In the genomic region with DNA sequence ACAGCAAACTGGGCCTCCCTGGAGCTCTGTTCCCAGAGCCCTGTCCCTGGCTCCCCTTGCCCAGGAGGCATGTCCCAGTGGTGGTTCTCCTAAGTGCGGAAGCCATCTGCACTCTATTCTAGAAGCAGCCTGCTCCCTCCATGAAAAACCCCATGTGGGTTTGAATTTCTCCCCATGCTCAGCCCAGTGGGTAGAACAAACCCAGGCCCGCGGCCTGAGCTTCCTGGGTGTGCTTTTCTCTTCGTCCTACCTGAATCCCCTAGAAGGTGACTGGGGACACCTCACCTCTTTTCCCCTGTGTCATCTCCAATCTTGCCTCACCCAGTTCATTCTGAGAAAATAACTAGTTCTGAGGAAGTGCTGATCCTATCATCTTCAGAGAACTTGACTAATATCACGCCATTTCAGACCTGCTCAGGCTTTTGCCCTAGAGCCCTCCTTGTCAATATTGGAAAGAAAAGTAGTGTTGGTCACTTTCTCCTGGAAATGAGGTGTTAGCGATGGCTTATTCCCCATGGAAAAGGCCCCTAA, we compare ENCODE assay signal across 1 cellular context.
TF ChIP-seq lines count a peak whose summit lies in the region.

No MANE protein-coding gene starts in this region.

TF ChIP-seq in liver, 16 proteins besides CTCF, POLR2A, EP300 and RAD21 (continued from another document):
- TF ChIP-seq, protein P1, sequence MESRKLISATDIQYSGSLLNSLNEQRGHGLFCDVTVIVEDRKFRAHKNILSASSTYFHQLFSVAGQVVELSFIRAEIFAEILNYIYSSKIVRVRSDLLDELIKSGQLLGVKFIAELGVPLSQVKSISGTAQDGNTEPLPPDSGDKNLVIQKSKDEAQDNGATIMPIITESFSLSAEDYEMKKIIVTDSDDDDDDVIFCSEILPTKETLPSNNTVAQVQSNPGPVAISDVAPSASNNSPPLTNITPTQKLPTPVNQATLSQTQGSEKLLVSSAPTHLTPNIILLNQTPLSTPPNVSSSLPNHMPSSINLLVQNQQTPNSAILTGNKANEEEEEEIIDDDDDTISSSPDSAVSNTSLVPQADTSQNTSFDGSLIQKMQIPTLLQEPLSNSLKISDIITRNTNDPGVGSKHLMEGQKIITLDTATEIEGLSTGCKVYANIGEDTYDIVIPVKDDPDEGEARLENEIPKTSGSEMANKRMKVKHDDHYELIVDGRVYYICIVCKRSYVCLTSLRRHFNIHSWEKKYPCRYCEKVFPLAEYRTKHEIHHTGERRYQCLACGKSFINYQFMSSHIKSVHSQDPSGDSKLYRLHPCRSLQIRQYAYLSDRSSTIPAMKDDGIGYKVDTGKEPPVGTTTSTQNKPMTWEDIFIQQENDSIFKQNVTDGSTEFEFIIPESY (IDR thresholded peaks at IDR 0.05), result no peak
- TF ChIP-seq HNF4A (conservative IDR thresholded peaks at IDR 0.05) (no peak), NR2F2 (IDR thresholded peaks at IDR 0.05) (no peak), REST (IDR thresholded peaks at IDR 0.05) (no peak), EGR1 (IDR thresholded peaks at IDR 0.05; ENCODE audit: low read depth in 2 of 2) (no peak), RXRA (IDR thresholded peaks at IDR 0.05) (no peak), FOXA1 (IDR thresholded peaks at IDR 0.05) (no peak), TAF1 (conservative IDR thresholded peaks at IDR 0.05) (no peak), SP1 (IDR thresholded peaks at IDR 0.05) (no peak), ATF3 (IDR thresholded peaks at IDR 0.05) (no peak), GABPA (IDR thresholded peaks at IDR 0.05 in 1 of 2, conservative IDR thresholded peaks at IDR 0.05 in 1 of 2) (no peak), MAX (IDR thresholded peaks at IDR 0.05) (no peak), HNF4G (IDR thresholded peaks at IDR 0.05) (no peak)
